1 cellular context compared by ENCODE assay signal in genomic region chr2:86719637-86720540, GRCh38.
TF ChIP-seq lines count a peak whose summit lies in the region.
"Not testable (repeated sequence)": the region's sequence is repeated elsewhere in the genome, so short reads cannot be mapped to it uniquely, and the experiment has no call there.

Gene RMND5A (plus strand): TSS chr2:86720291. CDS start chr2:86720668, 377 bp downstream.

TF ChIP-seq in HepG2, 621 proteins besides CTCF, POLR2A, EP300 and RAD21 (continued from another document):
- TF ChIP-seq, protein P1, sequence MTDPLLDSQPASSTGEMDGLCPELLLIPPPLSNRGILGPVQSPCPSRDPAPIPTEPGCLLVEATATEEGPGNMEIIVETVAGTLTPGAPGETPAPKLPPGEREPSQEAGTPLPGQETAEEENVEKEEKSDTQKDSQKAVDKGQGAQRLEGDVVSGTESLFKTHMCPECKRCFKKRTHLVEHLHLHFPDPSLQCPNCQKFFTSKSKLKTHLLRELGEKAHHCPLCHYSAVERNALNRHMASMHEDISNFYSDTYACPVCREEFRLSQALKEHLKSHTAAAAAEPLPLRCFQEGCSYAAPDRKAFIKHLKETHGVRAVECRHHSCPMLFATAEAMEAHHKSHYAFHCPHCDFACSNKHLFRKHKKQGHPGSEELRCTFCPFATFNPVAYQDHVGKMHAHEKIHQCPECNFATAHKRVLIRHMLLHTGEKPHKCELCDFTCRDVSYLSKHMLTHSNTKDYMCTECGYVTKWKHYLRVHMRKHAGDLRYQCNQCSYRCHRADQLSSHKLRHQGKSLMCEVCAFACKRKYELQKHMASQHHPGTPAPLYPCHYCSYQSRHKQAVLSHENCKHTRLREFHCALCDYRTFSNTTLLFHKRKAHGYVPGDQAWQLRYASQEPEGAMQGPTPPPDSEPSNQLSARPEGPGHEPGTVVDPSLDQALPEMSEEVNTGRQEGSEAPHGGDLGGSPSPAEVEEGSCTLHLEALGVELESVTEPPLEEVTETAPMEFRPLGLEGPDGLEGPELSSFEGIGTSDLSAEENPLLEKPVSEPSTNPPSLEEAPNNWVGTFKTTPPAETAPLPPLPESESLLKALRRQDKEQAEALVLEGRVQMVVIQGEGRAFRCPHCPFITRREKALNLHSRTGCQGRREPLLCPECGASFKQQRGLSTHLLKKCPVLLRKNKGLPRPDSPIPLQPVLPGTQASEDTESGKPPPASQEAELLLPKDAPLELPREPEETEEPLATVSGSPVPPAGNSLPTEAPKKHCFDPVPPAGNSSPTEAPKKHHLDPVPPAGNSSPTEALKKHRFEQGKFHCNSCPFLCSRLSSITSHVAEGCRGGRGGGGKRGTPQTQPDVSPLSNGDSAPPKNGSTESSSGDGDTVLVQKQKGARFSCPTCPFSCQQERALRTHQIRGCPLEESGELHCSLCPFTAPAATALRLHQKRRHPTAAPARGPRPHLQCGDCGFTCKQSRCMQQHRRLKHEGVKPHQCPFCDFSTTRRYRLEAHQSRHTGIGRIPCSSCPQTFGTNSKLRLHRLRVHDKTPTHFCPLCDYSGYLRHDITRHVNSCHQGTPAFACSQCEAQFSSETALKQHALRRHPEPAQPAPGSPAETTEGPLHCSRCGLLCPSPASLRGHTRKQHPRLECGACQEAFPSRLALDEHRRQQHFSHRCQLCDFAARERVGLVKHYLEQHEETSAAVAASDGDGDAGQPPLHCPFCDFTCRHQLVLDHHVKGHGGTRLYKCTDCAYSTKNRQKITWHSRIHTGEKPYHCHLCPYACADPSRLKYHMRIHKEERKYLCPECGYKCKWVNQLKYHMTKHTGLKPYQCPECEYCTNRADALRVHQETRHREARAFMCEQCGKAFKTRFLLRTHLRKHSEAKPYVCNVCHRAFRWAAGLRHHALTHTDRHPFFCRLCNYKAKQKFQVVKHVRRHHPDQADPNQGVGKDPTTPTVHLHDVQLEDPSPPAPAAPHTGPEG (CRISPR knock-in tag; IDR thresholded peaks at IDR 0.05), result 0 out of 2 replicates have a peak, but pooled peaks have one; percentile 22
- TF ChIP-seq SIN3A (IDR thresholded peaks at IDR 0.05; ENCODE audit: borderline replicate concordance, low read depth, low read length) (peak; percentile 49; the same call in 1 of the 2 replicates), RFX5 (IDR thresholded peaks at IDR 0.05; ENCODE audit: low read depth, low read length) (peak; percentile 77; the same call in 1 of the 2 replicates), ZFP91 (CRISPR knock-in tag; IDR thresholded peaks at IDR 0.05; ENCODE audit: borderline replicate concordance) (peak; percentile 29; the same call in 1 of the 2 replicates), TFAP4 (IDR thresholded peaks at IDR 0.05; ENCODE audit: borderline replicate concordance, low read depth) (peak; percentile 18; the same call in 1 of the 2 replicates), FOXP1 (CRISPR knock-in tag; IDR thresholded peaks at IDR 0.05) (peak; percentile 64), POLR2AphosphoS5 (IDR thresholded peaks at IDR 0.05; ENCODE audit: low read depth, low read length) (peak; percentile 55), HOXA5 (CRISPR knock-in tag; IDR thresholded peaks at IDR 0.05) (peak; percentile 20; the same call in 1 of the 2 replicates), DR1 (CRISPR knock-in tag; IDR thresholded peaks at IDR 0.05) (peak; percentile 76), KAT7 (CRISPR knock-in tag; IDR thresholded peaks at IDR 0.05; ENCODE audit: borderline replicate concordance) (0 out of 2 replicates have a peak, but pooled peaks have one; percentile 28), MED13 (CRISPR knock-in tag; IDR thresholded peaks at IDR 0.05) (peak; percentile 53; the same call in 1 of the 2 replicates), THAP11 (CRISPR knock-in tag; IDR thresholded peaks at IDR 0.05) (peak; percentile 78), POLR2G (IDR thresholded peaks at IDR 0.05; ENCODE audit: low read depth, low read length) (peak; percentile 81), FOXJ3 (CRISPR knock-in tag; IDR thresholded peaks at IDR 0.05; ENCODE audit: borderline replicate concordance) (peak; percentile 58; the same call in 1 of the 2 replicates)
- TF ChIP-seq, protein P2, sequence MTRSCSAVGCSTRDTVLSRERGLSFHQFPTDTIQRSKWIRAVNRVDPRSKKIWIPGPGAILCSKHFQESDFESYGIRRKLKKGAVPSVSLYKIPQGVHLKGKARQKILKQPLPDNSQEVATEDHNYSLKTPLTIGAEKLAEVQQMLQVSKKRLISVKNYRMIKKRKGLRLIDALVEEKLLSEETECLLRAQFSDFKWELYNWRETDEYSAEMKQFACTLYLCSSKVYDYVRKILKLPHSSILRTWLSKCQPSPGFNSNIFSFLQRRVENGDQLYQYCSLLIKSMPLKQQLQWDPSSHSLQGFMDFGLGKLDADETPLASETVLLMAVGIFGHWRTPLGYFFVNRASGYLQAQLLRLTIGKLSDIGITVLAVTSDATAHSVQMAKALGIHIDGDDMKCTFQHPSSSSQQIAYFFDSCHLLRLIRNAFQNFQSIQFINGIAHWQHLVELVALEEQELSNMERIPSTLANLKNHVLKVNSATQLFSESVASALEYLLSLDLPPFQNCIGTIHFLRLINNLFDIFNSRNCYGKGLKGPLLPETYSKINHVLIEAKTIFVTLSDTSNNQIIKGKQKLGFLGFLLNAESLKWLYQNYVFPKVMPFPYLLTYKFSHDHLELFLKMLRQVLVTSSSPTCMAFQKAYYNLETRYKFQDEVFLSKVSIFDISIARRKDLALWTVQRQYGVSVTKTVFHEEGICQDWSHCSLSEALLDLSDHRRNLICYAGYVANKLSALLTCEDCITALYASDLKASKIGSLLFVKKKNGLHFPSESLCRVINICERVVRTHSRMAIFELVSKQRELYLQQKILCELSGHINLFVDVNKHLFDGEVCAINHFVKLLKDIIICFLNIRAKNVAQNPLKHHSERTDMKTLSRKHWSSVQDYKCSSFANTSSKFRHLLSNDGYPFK (CRISPR knock-in tag; IDR thresholded peaks at IDR 0.05; ENCODE audit: borderline replicate concordance), result peak; percentile 63; the same call in 1 of the 2 replicates
- not testable (repeated sequence) for TF ChIP-seq FOXP1 (IDR thresholded peaks at IDR 0.05)
- TF ChIP-seq, protein P3, sequence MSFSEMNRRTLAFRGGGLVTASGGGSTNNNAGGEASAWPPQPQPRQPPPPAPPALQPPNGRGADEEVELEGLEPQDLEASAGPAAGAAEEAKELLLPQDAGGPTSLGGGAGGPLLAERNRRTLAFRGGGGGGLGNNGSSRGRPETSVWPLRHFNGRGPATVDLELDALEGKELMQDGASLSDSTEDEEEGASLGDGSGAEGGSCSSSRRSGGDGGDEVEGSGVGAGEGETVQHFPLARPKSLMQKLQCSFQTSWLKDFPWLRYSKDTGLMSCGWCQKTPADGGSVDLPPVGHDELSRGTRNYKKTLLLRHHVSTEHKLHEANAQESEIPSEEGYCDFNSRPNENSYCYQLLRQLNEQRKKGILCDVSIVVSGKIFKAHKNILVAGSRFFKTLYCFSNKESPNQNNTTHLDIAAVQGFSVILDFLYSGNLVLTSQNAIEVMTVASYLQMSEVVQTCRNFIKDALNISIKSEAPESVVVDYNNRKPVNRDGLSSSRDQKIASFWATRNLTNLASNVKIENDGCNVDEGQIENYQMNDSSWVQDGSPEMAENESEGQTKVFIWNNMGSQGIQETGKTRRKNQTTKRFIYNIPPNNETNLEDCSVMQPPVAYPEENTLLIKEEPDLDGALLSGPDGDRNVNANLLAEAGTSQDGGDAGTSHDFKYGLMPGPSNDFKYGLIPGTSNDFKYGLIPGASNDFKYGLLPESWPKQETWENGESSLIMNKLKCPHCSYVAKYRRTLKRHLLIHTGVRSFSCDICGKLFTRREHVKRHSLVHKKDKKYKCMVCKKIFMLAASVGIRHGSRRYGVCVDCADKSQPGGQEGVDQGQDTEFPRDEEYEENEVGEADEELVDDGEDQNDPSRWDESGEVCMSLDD (CRISPR knock-in tag; IDR thresholded peaks at IDR 0.05; ENCODE audit: borderline replicate concordance), result 0 out of 2 replicates have a peak, but pooled peaks have one; percentile 51
- TF ChIP-seq, protein P4, sequence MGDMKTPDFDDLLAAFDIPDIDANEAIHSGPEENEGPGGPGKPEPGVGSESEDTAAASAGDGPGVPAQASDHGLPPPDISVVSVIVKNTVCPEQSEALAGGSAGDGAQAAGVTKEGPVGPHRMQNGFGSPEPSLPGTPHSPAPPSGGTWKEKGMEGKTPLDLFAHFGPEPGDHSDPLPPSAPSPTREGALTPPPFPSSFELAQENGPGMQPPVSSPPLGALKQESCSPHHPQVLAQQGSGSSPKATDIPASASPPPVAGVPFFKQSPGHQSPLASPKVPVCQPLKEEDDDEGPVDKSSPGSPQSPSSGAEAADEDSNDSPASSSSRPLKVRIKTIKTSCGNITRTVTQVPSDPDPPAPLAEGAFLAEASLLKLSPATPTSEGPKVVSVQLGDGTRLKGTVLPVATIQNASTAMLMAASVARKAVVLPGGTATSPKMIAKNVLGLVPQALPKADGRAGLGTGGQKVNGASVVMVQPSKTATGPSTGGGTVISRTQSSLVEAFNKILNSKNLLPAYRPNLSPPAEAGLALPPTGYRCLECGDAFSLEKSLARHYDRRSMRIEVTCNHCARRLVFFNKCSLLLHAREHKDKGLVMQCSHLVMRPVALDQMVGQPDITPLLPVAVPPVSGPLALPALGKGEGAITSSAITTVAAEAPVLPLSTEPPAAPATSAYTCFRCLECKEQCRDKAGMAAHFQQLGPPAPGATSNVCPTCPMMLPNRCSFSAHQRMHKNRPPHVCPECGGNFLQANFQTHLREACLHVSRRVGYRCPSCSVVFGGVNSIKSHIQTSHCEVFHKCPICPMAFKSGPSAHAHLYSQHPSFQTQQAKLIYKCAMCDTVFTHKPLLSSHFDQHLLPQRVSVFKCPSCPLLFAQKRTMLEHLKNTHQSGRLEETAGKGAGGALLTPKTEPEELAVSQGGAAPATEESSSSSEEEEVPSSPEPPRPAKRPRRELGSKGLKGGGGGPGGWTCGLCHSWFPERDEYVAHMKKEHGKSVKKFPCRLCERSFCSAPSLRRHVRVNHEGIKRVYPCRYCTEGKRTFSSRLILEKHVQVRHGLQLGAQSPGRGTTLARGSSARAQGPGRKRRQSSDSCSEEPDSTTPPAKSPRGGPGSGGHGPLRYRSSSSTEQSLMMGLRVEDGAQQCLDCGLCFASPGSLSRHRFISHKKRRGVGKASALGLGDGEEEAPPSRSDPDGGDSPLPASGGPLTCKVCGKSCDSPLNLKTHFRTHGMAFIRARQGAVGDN (CRISPR knock-in tag; IDR thresholded peaks at IDR 0.05), result peak; percentile 39
